22 cellular contexts compared by ENCODE assay signal in the genomic region with DNA sequence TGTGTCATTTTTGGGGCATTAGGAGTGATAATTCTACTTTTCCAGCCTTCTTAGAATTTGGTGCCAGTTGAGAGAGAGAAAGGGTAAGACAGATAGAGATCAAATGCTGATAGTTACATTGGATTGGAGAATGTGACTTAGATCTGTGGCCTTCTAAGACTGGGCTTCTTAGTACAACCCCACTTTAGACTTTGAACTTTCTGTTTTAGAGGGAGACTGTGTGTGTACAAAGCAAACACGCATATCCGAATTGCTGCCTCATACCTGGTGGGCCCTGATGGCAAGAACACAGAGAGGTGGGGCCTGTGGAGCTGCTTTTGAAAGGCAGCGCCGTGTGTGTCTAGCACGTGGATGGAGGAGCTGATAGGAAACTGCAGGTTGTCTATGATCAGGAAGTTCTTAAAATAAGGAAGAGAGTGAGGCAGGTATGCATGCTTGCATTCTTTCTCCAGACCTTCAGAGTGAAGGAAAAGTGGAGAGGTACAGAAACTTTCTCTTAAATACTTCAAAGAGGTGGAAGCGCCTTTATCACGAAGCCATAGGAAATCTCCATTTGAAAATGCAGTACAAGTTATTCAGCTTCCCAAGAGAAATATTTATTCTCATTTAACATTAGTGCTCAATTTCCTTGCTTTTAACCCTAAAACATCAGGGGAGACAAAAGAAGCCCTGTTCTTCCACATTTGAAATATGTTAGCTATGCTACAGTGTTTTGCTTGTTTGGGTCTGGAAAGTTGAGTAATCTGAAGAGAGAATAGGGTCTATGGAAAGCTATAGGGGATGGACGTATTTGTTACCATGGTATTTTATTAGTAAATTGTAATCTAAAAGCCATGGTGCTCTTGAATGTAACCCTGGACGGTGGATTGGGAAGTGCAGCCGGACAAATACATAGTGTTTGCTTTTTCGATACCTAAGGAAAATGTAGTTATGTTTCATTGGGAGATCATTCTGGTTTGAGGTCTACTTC. TPM values are rescaled to one million over a fixed set of nuclear protein-coding genes. Genes with fewer than 3 reads are reported as not detected.
DNase-seq lines count a peak whose midpoint lies in the region; ATAC-seq, FAIRE-seq and TF ChIP-seq lines count a peak whose summit lies in the region.
"Had no signal": no experiment of that assay in that cellular context is flagged by ENCODE, and none has a peak within 500 bp of the region (broad histone marks: within the 10 kb centered on the region; RNA-seq: fewer than 3 reads in every experiment).

No MANE protein-coding gene starts in this region.

- TF ChIP-seq EP300 in K562 (IDR thresholded peaks at IDR 0.05; ENCODE audit: low read length): no peak

- H3K27ac ChIP-seq in left ventricle myocardium inferior (replicated peaks) (no peak overlapping the region), K562 (ENCODE audit: extremely low read depth, low read depth, low read length) (no peak overlapping the region), lung (ENCODE audit: low read depth in 1 of 2, low read length in 1 of 2) (no peak overlapping the region)
- H3K27ac ChIP-seq: SJSA1 had no signal

- H3K4me2 ChIP-seq in K562 (ENCODE audit: insufficient read depth, low read length): no peak overlapping the region; the same call in 1 of the 2 replicates

- no peak overlapping the region for H2AFZ ChIP-seq in K562 (ENCODE audit: low read depth, low read length)

- DNase-seq in Right ventricle myocardium superior: no peak
- no peak for DNase-seq in left ventricle myocardium inferior
- DNase-seq in K562 (ENCODE audit: extremely low read depth in 1 of 4, low spot score in 3 of 4): peak in 1 of 4 experiments; percentile 29
- DNase-seq in lung (ENCODE audit: low spot score): no peak
- DNase-seq in KG1 (lab: John Stamatoyannopoulos, UW): no peak
- DNase-seq in EL: no peak
- DNase-seq in GM13977 (ENCODE audit: low spot score): no peak
- DNase-seq: activated CD8-positive, alpha-beta memory T cell treated with anti-CD3 and anti-CD28 coated beads for 24 hours; activated naive CD8-positive, alpha-beta T cell treated with anti-CD3 and anti-CD28 coated beads for 36 hours; activated T-cell treated with anti-CD3 and anti-CD28 coated beads, Interleukin-2, amount 50 U/mL, for 72 hours; glutamatergic neuron; mammary epithelial cell; naive thymus-derived CD4-positive, alpha-beta T cell; NCI-H1417; NCI-H82; OCI-M1; stimulated activated CD4-positive, alpha-beta T cell treated with anti-CD3 and anti-CD28 coated beads, Interleukin-1b, Interleukin-23, amount 100 ng/mL, for 48 hours; stimulated activated naive CD4-positive, alpha-beta T cell treated with Interleukin-2 at 50 U/mL for 16 hours; T1000 had no signal

- no peaks in the 10 kb centered on the region for H3K27me3 ChIP-seq in left ventricle myocardium inferior (ENCODE audit: low read depth)
- H3K27me3 ChIP-seq in K562 (ENCODE audit: control insufficient read depth in 2 of 2, insufficient read depth in 2 of 2, low read length in 2 of 2): no peaks in the 10 kb centered on the region
- no peaks in the 10 kb centered on the region for H3K27me3 ChIP-seq in lung (ENCODE audit: control insufficient read depth, insufficient read depth)
- H3K27me3 ChIP-seq: SJSA1 had no signal

- CTCF ChIA-PET in K562 (lab: Yijun Ruan, JAX; ENCODE audit: low intra/inter-chr PET ratio): no interaction called here

- peaks cover 24% of the 10 kb centered on the region for H3K36me3 ChIP-seq in left ventricle myocardium inferior
- peaks cover 19% of the 10 kb centered on the region; the same call in 2 of the 3 replicates for H3K36me3 ChIP-seq in K562 (ENCODE audit: control insufficient read depth, insufficient read depth, low read length)
- H3K36me3 ChIP-seq in lung (ENCODE audit: control insufficient read depth in 2 of 2, insufficient read depth in 2 of 2, low read length in 2 of 2): peaks cover 0 to 5% of the 10 kb centered on the region in 2 donors

- in situ Hi-C loops in K562 (cut with MboI): loop anchor here (5.0 to 25.0 kb wide), 2 partner anchors 307 to 462 kb away; no protein-coding TSS in a partner anchor
- in situ Hi-C loops in GM13977 (cut with MboI; ENCODE audit: low pct_unique_long_range_greater_than_20kb, low sequenced_read_pairs, unreplicated experiment): loop anchor here (10.0 kb wide), 2 partner anchors 65 to 455 kb away; no protein-coding TSS in a partner anchor

- H4K20me1 ChIP-seq in K562 (replicated peaks; ENCODE audit: control insufficient read depth, insufficient read depth, low read length): 0 out of 2 replicates have a peak, but pooled peaks cover 5% of the 10 kb centered on the region

- ATAC-seq in Right ventricle myocardium superior (ENCODE audit: poor library complexity) (peak; percentile 18), K562 (peak; percentile 69), lung (ENCODE audit: insufficient read depth, low FRiP score) (peak; percentile 34), HG02588 (IDR thresholded peaks at IDR 0.05; ENCODE audit: unreplicated experiment) (no peak)
- ATAC-seq: activated T-cell treated with anti-CD3 and anti-CD28 coated beads, Interleukin-2, amount 50 U/mL, for 72 hours; naive thymus-derived CD4-positive, alpha-beta T cell had no signal

- 66% methylated on average over 11 of the region's 11 CpGs for WGBS in K562 (ENCODE audit: insufficient coverage, low coverage, missing lambda C conversion rate)
- 80 to 86% methylated on average over 11 of the region's 11 CpGs for WGBS in lung, 2 donors

- no peak for TF ChIP-seq POLR2A in K562 (conservative IDR thresholded peaks at IDR 0.05)

- peaks cover 48% of the 10 kb centered on the region for H3K4me1 ChIP-seq in left ventricle myocardium inferior
- H3K4me1 ChIP-seq in K562 (replicated peaks in 1 of 2; ENCODE audit: control insufficient read depth in 2 of 2, insufficient read depth in 2 of 2, low read length in 2 of 2): peaks cover 0 to 4% of the 10 kb centered on the region in 2 experiments; a peak in 3 of 5 replicates
- H3K4me1 ChIP-seq in lung (ENCODE audit: control insufficient read depth in 2 of 2, insufficient read depth in 2 of 2, low read length in 2 of 2): peaks cover 0 to 1% of the 10 kb centered on the region in 2 donors

- FAIRE-seq in K562 (lab: Jason Lieb, UNC): no peak
- FAIRE-seq: colon had no signal

- H3K9me3 ChIP-seq in left ventricle myocardium inferior (replicated peaks) (no peaks in the 10 kb centered on the region), K562 (replicated peaks; ENCODE audit: control insufficient read depth, insufficient read depth, low read depth, low read length) (no peaks in the 10 kb centered on the region), lung (ENCODE audit: control insufficient read depth in 2 of 2, insufficient read depth in 1 of 2, low read length in 1 of 2) (no peaks in the 10 kb centered on the region)
- H3K9me3 ChIP-seq: SJSA1 had no signal

- TF ChIP-seq RAD21 in K562 (CRISPR knock-in tag; conservative IDR thresholded peaks at IDR 0.05 in 1 of 2, IDR thresholded peaks at IDR 0.05 in 1 of 2): no peak

- BruUV-seq in K562 (replicated peaks; lab: Mats Ljungman, UMichigan): no TSS peak

- no peak for TF ChIP-seq CTCF in left ventricle myocardium inferior (IDR thresholded peaks at IDR 0.05; ENCODE audit: borderline replicate concordance)
- no peak for TF ChIP-seq CTCF in K562 (IDR thresholded peaks at IDR 0.05 in 2 of 3, conservative IDR thresholded peaks at IDR 0.05 in 1 of 3; ENCODE audit: insufficient read depth in 2 of 3, low read depth in 1 of 3, low read length in 3 of 3)
- TF ChIP-seq CTCF in lung (IDR thresholded peaks at IDR 0.05; ENCODE audit: control extremely low read depth, extremely low read depth): no peak
- TF ChIP-seq CTCF in GM13977 (IDR thresholded peaks at IDR 0.05; ENCODE audit: extremely low read depth, insufficient read depth, missing control alignments): no peak

- intact Hi-C loops in Right ventricle myocardium superior (cut with DNase I) (loop anchor here (5.0 kb wide), 2 partner anchors 307 to 462 kb away; no protein-coding TSS in a partner anchor), left ventricle myocardium inferior (cut with micrococcal nuclease) (loop anchor here (5.0 to 10.0 kb wide), 2 partner anchors 305 to 457 kb away; no protein-coding TSS in a partner anchor), K562 (cut with micrococcal nuclease) (loop anchor here (5.0 kb wide), 3 partner anchors 67 to 557 kb away; no protein-coding TSS in a partner anchor)

- POLR2A ChIA-PET in K562 (lab: Yijun Ruan, JAX): interaction anchor here (3.0 kb wide), 1 partner anchor 12 kb away, joined by 11 read pairs; no protein-coding TSS in a partner anchor

- H3K4me3 ChIP-seq in left ventricle myocardium inferior: no peak overlapping the region
- no peak overlapping the region for H3K4me3 ChIP-seq in K562
- H3K4me3 ChIP-seq in lung: no peak overlapping the region
- H3K4me3 ChIP-seq: SJSA1 had no signal

- H3K9ac ChIP-seq in K562 (ENCODE audit: insufficient read depth in 1 of 2, low read depth in 2 of 2, low read length in 2 of 2): peak overlapping the region in 1 of 2 experiments; percentile 59; a peak in 1 of 4 replicates

- peaks cover 55% of the 10 kb centered on the region for H3K79me2 ChIP-seq in K562 (ENCODE audit: control insufficient read depth, insufficient read depth, low read length)

- H3K9me1 ChIP-seq in K562 (ENCODE audit: control insufficient read depth, insufficient read depth, low read length): no peaks in the 10 kb centered on the region

RNA-seq across cellular contexts. Expression of a gene that starts 13.7 kb away (rescaled TPM):
- total RNA-seq in Right ventricle myocardium superior (140 TPM), left ventricle myocardium inferior (157 TPM), K562 (2014; rRNA removed) (23.7 and 28.4 TPM in 2 replicates), K562 (2014; rRNA removed; fragmentation: Illumina TruSeq; extraction: Trizol) (41.3 and 47.6 TPM in 2 replicates), K562 (2015; rRNA removed; fragmentation: Illumina TruSeq; extraction: Trizol) (38.5 and 38.9 TPM in 2 replicates), K562 (2021) (35.0 and 41.3 TPM in 2 replicates), lung (10 to 100 TPM; 27.5 to 37.5 TPM)
- total RNA-seq in K562 (2011; cell fraction: chromatin; rRNA removed; ENCODE audit: low replicate concordance): 20.9 and 58.2 TPM in 2 replicates
- total RNA-seq in K562 (2011; cell fraction: nucleolus; rRNA removed): 10.5 and 13.6 TPM in 2 replicates
- total RNA-seq in K562 (2011; cell fraction: nucleoplasm; rRNA removed): 13.7 and 14.1 TPM in 2 replicates
- polyA plus RNA-seq in K562 (2011; rRNA removed) (27.5 and 32.9 TPM in 2 replicates), K562 (2014; fragmentation: Illumina TruSeq; extraction: Trizol) (37.9 and 43.5 TPM in 2 replicates), K562 (2014; fragmentation: Nextera tagmentation; extraction: Ambion mirVana) (10 to 100 TPM; 20.8 to 31.2 TPM), K562 (2014; rRNA removed) (21.6 and 24.0 TPM in 2 replicates), lung (10 to 100 TPM; 18.5 to 20.1 TPM)
- polyA plus RNA-seq in K562 (2011; cell fraction: cytosol; rRNA removed): 14.9 and 23.2 TPM in 2 replicates
- 16.6 and 20.2 TPM in 2 replicates for polyA plus RNA-seq in K562 (2011; cell fraction: nucleus; rRNA removed)
- 25.6 and 31.6 TPM in 2 replicates for polyA plus RNA-seq in K562 (2012)
- polyA minus RNA-seq in K562 (2011; rRNA and poly(A)+ RNA removed): 54.1 and 64.9 TPM in 2 replicates
- 20.7 and 24.3 TPM in 2 replicates for polyA minus RNA-seq in K562 (2011; cell fraction: cytosol; rRNA and poly(A)+ RNA removed)
- polyA minus RNA-seq in K562 (2011; cell fraction: nucleus; rRNA and poly(A)+ RNA removed): 20.5 and 32.1 TPM in 2 replicates

RNA-seq across cellular contexts. Expression of a gene that starts 13.9 kb away (rescaled TPM):
- 22.7 TPM for total RNA-seq in Right ventricle myocardium superior
- total RNA-seq in left ventricle myocardium inferior: 24.3 TPM
- total RNA-seq in K562 (2011; cell fraction: chromatin; rRNA removed; ENCODE audit: low replicate concordance): 4.8 and 13.9 TPM in 2 replicates
- 3.8 and 5.9 TPM in 2 replicates for total RNA-seq in K562 (2011; cell fraction: nucleolus; rRNA removed)
- total RNA-seq in K562 (2011; cell fraction: nucleoplasm; rRNA removed): 8.6 and 9.2 TPM in 2 replicates
- total RNA-seq in K562 (2014; rRNA removed): 49.8 and 63.7 TPM in 2 replicates
- 91.4 and 96.8 TPM in 2 replicates for total RNA-seq in K562 (2014; rRNA removed; fragmentation: Illumina TruSeq; extraction: Trizol)
- 79.7 and 92.2 TPM in 2 replicates for total RNA-seq in K562 (2015; rRNA removed; fragmentation: Illumina TruSeq; extraction: Trizol)
- total RNA-seq in K562 (2021): 63.8 and 67.4 TPM in 2 replicates
- 49.5 and 65.7 TPM in 2 replicates for polyA plus RNA-seq in K562 (2011; rRNA removed)
- 15.0 and 31.1 TPM in 2 replicates for polyA plus RNA-seq in K562 (2011; cell fraction: cytosol; rRNA removed)
- 15.0 and 26.2 TPM in 2 replicates for polyA plus RNA-seq in K562 (2011; cell fraction: nucleus; rRNA removed)
- polyA plus RNA-seq in K562 (2012): 53.1 and 71.4 TPM in 2 replicates
- 66.0 and 76.7 TPM in 2 replicates for polyA plus RNA-seq in K562 (2014; fragmentation: Illumina TruSeq; extraction: Trizol)
- 100 to 1,000 TPM; 100 to 110 TPM for polyA plus RNA-seq in K562 (2014; fragmentation: Nextera tagmentation; extraction: Ambion mirVana)
- 80.3 and 82.8 TPM in 2 replicates for polyA plus RNA-seq in K562 (2014; rRNA removed)
- polyA minus RNA-seq in K562 (2011; rRNA and poly(A)+ RNA removed): 32.2 and 38.1 TPM in 2 replicates
- 21.0 and 22.5 TPM in 2 replicates for polyA minus RNA-seq in K562 (2011; cell fraction: cytosol; rRNA and poly(A)+ RNA removed)
- 4.8 and 8.4 TPM in 2 replicates for polyA minus RNA-seq in K562 (2011; cell fraction: nucleus; rRNA and poly(A)+ RNA removed)
- total RNA-seq in lung: 10 to 100 TPM; 24.3 to 28.9 TPM
- polyA plus RNA-seq in lung: 10 to 100 TPM; 21.7 to 27.8 TPM
